In the genomic region with DNA sequence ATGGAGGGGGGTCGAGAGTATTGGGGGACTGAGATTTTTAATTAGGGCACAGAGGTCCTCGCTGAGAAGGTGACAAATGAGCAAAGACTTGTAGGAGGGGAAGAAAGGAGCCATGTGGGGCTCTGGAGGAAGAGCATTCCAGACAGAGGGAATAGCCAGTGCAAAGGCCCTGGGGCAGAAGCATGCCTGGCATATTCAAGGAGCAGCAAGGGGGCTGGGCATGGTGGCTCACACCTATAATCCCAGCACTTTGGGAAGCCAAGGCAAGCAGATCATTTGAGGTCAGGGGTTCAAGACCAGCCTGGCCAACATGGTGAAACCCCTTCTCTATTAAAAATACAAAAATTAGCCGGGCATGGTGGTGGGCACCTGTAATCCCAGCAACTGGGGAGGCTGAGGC, we compare ENCODE assay signal across 9 cellular contexts. TPM values are rescaled to one million over a fixed set of nuclear protein-coding genes. Genes with fewer than 3 reads are reported as not detected.
"Had no signal": no experiment of that assay in that cellular context is flagged by ENCODE, and none has a peak within 500 bp of the region (broad histone marks: within the 10 kb centered on the region; RNA-seq: fewer than 3 reads in every experiment).

No MANE protein-coding gene starts in this region.

RNA-seq across cellular contexts. Expression of a gene that starts 14.6 kb away (rescaled TPM):
- total RNA-seq: cardiac muscle cell, dorsolateral prefrontal cortex, left cardiac atrium, mammary epithelial cell, mononuclear cell, omental fat pad, progenitor cell of endocrine pancreas, SK-MEL-5 had no signal
- polyA plus RNA-seq: cardiac muscle cell, mammary epithelial cell, neural cell had no signal
